Comparison of ENCODE assay signal across 1 cellular context in the genomic region with DNA sequence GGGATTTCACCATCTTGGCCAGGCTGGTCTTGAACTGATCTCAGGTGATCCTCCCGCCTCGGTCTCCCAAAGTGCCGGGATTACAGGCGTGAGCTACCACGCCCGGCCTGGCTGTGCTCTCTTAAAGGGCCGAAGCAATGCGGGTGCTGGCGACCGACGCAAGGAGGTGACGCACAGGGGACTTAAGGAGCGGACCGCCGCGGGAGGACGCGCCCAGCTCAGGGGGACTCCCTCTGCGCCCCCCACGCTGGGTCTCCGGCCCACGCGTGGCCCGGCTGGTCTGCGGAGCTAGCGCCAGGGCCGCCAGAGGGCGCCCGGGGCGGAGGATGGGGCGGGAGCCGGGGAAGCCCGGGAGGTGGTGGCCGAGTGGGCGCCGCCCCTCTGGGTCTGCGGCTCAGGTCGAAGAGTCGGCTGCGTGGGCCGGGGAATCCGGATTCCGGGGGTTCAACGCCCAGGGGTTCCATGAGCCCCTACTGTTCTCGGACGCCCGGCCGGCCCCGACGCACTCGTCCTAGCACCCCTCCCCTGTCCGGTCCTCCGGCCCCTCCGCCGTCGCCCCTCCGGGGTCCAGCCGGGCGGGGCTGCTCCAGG.
TF ChIP-seq lines count a peak whose summit lies in the region.

No MANE protein-coding gene starts in this region.

TF ChIP-seq in HEK293, 187 proteins besides CTCF, POLR2A, EP300 and RAD21 (continued from another document and continues in another):
- TF ChIP-seq ZNF677 (tag by site-specific recombination; IDR thresholded peaks at IDR 0.05) (no peak), ZNF266 (tag by site-specific recombination; IDR thresholded peaks at IDR 0.05; ENCODE audit: low read depth) (no peak), ZSCAN30 (tag by site-specific recombination; IDR thresholded peaks at IDR 0.05) (0 out of 2 replicates have a peak, but pooled peaks have one; percentile 39), ZNF513 (tag by site-specific recombination; IDR thresholded peaks at IDR 0.05) (no peak), ZNF629 (tag by site-specific recombination; IDR thresholded peaks at IDR 0.05) (peak; percentile 43; the same call in 1 of the 2 replicates), ZNF670 (tag by site-specific recombination; IDR thresholded peaks at IDR 0.05; ENCODE audit: low read depth) (no peak), ZNF335 (tag by site-specific recombination; conservative IDR thresholded peaks at IDR 0.05) (peak; percentile 87), HOXA7 (CRISPR knock-in tag; IDR thresholded peaks at IDR 0.05; ENCODE audit: borderline replicate concordance) (no peak), ZNF48 (tag by site-specific recombination; IDR thresholded peaks at IDR 0.05) (no peak), ZNF544 (tag by site-specific recombination; IDR thresholded peaks at IDR 0.05) (no peak), ZFP69B (tag by site-specific recombination; IDR thresholded peaks at IDR 0.05) (0 out of 2 replicates have a peak, but pooled peaks have one; percentile 65), ZNF354C (tag by site-specific recombination; IDR thresholded peaks at IDR 0.05; ENCODE audit: borderline replicate concordance, low read depth) (no peak), ZNF146 (tag by site-specific recombination; IDR thresholded peaks at IDR 0.05) (no peak), ZNF529 (tag by site-specific recombination; IDR thresholded peaks at IDR 0.05; ENCODE audit: insufficient replicate concordance) (no peak), ZNF76 (tag by site-specific recombination; IDR thresholded peaks at IDR 0.05; ENCODE audit: borderline replicate concordance, low read depth) (no peak; the same call in 1 of the 2 replicates), GLIS2 (tag by site-specific recombination; IDR thresholded peaks at IDR 0.05) (peak; percentile 97), ZNF114 (tag by site-specific recombination; IDR thresholded peaks at IDR 0.05) (no peak), ZNF510 (tag by site-specific recombination; IDR thresholded peaks at IDR 0.05; ENCODE audit: insufficient replicate concordance) (no peak), ZNF843 (tag by site-specific recombination; IDR thresholded peaks at IDR 0.05) (no peak), ZEB2 (tag by site-specific recombination; IDR thresholded peaks at IDR 0.05) (peak; percentile 61; the same call in 1 of the 2 replicates), SP2 (tag by site-specific recombination; IDR thresholded peaks at IDR 0.05) (peak; percentile 46), OSR2 (tag by site-specific recombination; IDR thresholded peaks at IDR 0.05) (0 out of 2 replicates have a peak, but pooled peaks have one; percentile 9), ZBTB20 (tag by site-specific recombination; IDR thresholded peaks at IDR 0.05) (peak; percentile 81), ZNF701 (tag by site-specific recombination; IDR thresholded peaks at IDR 0.05) (no peak), ZNF664 (tag by site-specific recombination; IDR thresholded peaks at IDR 0.05) (no peak), ZNF19 (tag by site-specific recombination; IDR thresholded peaks at IDR 0.05; ENCODE audit: low read depth) (no peak), ZNF580 (tag by site-specific recombination; IDR thresholded peaks at IDR 0.05) (no peak), ZNF639 (tag by site-specific recombination; IDR thresholded peaks at IDR 0.05) (0 out of 2 replicates have a peak, but pooled peaks have one; percentile 17), ZNF157 (tag by site-specific recombination; IDR thresholded peaks at IDR 0.05) (no peak), ZNF148 (tag by site-specific recombination; IDR thresholded peaks at IDR 0.05; ENCODE audit: borderline replicate concordance) (no peak), MYNN (tag by site-specific recombination; IDR thresholded peaks at IDR 0.05; ENCODE audit: borderline replicate concordance) (no peak), ZXDB (tag by site-specific recombination; IDR thresholded peaks at IDR 0.05) (peak; percentile 48), ZNF350 (tag by site-specific recombination; IDR thresholded peaks at IDR 0.05) (no peak), ZIC2 (tag by site-specific recombination; IDR thresholded peaks at IDR 0.05) (peak; percentile 56; the same call in 1 of the 2 replicates), ZNF248 (tag by site-specific recombination; IDR thresholded peaks at IDR 0.05) (no peak), ZBTB7A (tag by site-specific recombination; IDR thresholded peaks at IDR 0.05; ENCODE audit: low read depth) (0 out of 2 replicates have a peak, but pooled peaks have one; percentile 27), RBAK (tag by site-specific recombination; IDR thresholded peaks at IDR 0.05) (no peak)
- TF ChIP-seq, protein P1, sequence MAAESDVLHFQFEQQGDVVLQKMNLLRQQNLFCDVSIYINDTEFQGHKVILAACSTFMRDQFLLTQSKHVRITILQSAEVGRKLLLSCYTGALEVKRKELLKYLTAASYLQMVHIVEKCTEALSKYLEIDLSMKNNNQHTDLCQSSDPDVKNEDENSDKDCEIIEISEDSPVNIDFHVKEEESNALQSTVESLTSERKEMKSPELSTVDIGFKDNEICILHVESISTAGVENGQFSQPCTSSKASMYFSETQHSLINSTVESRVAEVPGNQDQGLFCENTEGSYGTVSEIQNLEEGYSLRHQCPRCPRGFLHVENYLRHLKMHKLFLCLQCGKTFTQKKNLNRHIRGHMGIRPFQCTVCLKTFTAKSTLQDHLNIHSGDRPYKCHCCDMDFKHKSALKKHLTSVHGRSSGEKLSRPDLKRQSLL (tag by site-specific recombination; IDR thresholded peaks at IDR 0.05), result no peak
- TF ChIP-seq, protein P2, sequence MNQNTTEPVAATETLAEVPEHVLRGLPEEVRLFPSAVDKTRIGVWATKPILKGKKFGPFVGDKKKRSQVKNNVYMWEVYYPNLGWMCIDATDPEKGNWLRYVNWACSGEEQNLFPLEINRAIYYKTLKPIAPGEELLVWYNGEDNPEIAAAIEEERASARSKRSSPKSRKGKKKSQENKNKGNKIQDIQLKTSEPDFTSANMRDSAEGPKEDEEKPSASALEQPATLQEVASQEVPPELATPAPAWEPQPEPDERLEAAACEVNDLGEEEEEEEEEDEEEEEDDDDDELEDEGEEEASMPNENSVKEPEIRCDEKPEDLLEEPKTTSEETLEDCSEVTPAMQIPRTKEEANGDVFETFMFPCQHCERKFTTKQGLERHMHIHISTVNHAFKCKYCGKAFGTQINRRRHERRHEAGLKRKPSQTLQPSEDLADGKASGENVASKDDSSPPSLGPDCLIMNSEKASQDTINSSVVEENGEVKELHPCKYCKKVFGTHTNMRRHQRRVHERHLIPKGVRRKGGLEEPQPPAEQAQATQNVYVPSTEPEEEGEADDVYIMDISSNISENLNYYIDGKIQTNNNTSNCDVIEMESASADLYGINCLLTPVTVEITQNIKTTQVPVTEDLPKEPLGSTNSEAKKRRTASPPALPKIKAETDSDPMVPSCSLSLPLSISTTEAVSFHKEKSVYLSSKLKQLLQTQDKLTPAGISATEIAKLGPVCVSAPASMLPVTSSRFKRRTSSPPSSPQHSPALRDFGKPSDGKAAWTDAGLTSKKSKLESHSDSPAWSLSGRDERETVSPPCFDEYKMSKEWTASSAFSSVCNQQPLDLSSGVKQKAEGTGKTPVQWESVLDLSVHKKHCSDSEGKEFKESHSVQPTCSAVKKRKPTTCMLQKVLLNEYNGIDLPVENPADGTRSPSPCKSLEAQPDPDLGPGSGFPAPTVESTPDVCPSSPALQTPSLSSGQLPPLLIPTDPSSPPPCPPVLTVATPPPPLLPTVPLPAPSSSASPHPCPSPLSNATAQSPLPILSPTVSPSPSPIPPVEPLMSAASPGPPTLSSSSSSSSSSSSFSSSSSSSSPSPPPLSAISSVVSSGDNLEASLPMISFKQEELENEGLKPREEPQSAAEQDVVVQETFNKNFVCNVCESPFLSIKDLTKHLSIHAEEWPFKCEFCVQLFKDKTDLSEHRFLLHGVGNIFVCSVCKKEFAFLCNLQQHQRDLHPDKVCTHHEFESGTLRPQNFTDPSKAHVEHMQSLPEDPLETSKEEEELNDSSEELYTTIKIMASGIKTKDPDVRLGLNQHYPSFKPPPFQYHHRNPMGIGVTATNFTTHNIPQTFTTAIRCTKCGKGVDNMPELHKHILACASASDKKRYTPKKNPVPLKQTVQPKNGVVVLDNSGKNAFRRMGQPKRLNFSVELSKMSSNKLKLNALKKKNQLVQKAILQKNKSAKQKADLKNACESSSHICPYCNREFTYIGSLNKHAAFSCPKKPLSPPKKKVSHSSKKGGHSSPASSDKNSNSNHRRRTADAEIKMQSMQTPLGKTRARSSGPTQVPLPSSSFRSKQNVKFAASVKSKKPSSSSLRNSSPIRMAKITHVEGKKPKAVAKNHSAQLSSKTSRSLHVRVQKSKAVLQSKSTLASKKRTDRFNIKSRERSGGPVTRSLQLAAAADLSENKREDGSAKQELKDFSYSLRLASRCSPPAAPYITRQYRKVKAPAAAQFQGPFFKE (tag by site-specific recombination; IDR thresholded peaks at IDR 0.05; ENCODE audit: borderline replicate concordance), result no peak
- TF ChIP-seq, protein P3, sequence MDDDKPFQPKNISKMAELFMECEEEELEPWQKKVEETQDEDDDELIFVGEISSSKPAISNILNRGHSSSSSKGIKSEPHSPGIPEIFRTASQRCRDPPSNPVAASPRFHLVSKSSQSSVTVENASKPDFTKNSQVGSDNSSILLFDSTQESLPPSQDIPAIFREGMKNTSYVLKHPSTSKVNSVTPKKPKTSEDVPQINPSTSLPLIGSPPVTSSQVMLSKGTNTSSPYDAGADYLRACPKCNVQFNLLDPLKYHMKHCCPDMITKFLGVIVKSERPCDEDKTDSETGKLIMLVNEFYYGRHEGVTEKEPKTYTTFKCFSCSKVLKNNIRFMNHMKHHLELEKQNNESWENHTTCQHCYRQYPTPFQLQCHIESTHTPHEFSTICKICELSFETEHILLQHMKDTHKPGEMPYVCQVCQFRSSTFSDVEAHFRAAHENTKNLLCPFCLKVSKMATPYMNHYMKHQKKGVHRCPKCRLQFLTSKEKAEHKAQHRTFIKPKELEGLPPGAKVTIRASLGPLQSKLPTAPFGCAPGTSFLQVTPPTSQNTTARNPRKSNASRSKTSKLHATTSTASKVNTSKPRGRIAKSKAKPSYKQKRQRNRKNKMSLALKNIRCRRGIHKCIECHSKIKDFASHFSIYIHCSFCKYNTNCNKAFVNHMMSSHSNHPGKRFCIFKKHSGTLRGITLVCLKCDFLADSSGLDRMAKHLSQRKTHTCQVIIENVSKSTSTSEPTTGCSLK (tag by site-specific recombination; IDR thresholded peaks at IDR 0.05), result no peak
- TF ChIP-seq, protein P4, sequence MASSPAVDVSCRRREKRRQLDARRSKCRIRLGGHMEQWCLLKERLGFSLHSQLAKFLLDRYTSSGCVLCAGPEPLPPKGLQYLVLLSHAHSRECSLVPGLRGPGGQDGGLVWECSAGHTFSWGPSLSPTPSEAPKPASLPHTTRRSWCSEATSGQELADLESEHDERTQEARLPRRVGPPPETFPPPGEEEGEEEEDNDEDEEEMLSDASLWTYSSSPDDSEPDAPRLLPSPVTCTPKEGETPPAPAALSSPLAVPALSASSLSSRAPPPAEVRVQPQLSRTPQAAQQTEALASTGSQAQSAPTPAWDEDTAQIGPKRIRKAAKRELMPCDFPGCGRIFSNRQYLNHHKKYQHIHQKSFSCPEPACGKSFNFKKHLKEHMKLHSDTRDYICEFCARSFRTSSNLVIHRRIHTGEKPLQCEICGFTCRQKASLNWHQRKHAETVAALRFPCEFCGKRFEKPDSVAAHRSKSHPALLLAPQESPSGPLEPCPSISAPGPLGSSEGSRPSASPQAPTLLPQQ (tag by site-specific recombination; IDR thresholded peaks at IDR 0.05), result peak; percentile 43; the same call in 1 of the 2 replicates
